12 cellular contexts compared by ENCODE assay signal in genomic region chr11:3989251-3989650, GRCh38.
DNase-seq lines count a peak whose midpoint lies in the region; ATAC-seq and TF ChIP-seq lines count a peak whose summit lies in the region.
"Had no signal": no experiment of that assay in that cellular context is flagged by ENCODE, and none has a peak within 500 bp of the region (broad histone marks: within the 10 kb centered on the region; RNA-seq: fewer than 3 reads in every experiment).

No MANE protein-coding gene starts in this region.

- H3K27me3 Mint-ChIP-seq in activated T-cell treated with anti-CD3 and anti-CD28 coated beads, Interleukin-2, amount 50 U/mL, for 72 hours (ENCODE audit: low read depth): no peaks in the 10 kb centered on the region
- H3K27me3 Mint-ChIP-seq in activated T-cell treated with anti-CD3 and anti-CD28 coated beads, Interleukin-2, amount 50 U/mL, for 4 hours (ENCODE audit: low read depth): no peaks in the 10 kb centered on the region

- H3K9me3 ChIP-seq in upper lobe of right lung: no peaks in the 10 kb centered on the region

- H3K9me3 Mint-ChIP-seq in activated T-cell treated with anti-CD3 and anti-CD28 coated beads, Interleukin-2, amount 50 U/mL, for 72 hours: peaks cover 1 to 5% of the 10 kb centered on the region in 2 donors
- H3K9me3 Mint-ChIP-seq in activated T-cell treated with anti-CD3 and anti-CD28 coated beads, Interleukin-2, amount 50 U/mL, for 4 hours: peaks cover 16% of the 10 kb centered on the region

- TF ChIP-seq CTCF in astrocyte of the cerebellum (IDR thresholded peaks at IDR 0.05; ENCODE audit: low read depth, low read length, missing control alignments) (no peak), upper lobe of right lung (IDR thresholded peaks at IDR 0.05) (no peak)

- ATAC-seq in activated T-cell treated with anti-CD3 and anti-CD28 coated beads, Interleukin-2, amount 50 U/mL, for 72 hours (replicated peaks in 1 of 2): no peak
- ATAC-seq in activated T-cell treated with anti-CD3 and anti-CD28 coated beads, Interleukin-2, amount 50 U/mL, for 4 hours: no peak
- no peak for ATAC-seq in upper lobe of right lung
- no peak for ATAC-seq in HG03520 (IDR thresholded peaks at IDR 0.05; ENCODE audit: unreplicated experiment)
- no peak for ATAC-seq in HG03139 (IDR thresholded peaks at IDR 0.05; ENCODE audit: unreplicated experiment)

- peaks cover 61% of the 10 kb centered on the region for H3K4me1 Mint-ChIP-seq in activated T-cell treated with anti-CD3 and anti-CD28 coated beads, Interleukin-2, amount 50 U/mL, for 72 hours (ENCODE audit: low read depth)
- H3K4me1 Mint-ChIP-seq in activated T-cell treated with anti-CD3 and anti-CD28 coated beads, Interleukin-2, amount 50 U/mL, for 4 hours (ENCODE audit: low read depth): peaks cover 68% of the 10 kb centered on the region

- in situ Hi-C loops in astrocyte of the cerebellum (cut with HindIII; ENCODE audit: low sequenced_read_pairs): no loop called here

- H3K36me3 ChIP-seq in upper lobe of right lung: no peaks in the 10 kb centered on the region

- H3K27ac Mint-ChIP-seq in activated T-cell treated with anti-CD3 and anti-CD28 coated beads, Interleukin-2, amount 50 U/mL, for 72 hours: no peak overlapping the region

- H3K4me3 Mint-ChIP-seq in activated T-cell treated with anti-CD3 and anti-CD28 coated beads, Interleukin-2, amount 50 U/mL, for 72 hours: peak overlapping the region; percentile 28 to 31
- no peak overlapping the region for H3K4me3 Mint-ChIP-seq in activated T-cell treated with anti-CD3 and anti-CD28 coated beads, Interleukin-2, amount 50 U/mL, for 4 hours

- peaks cover 9 to 24% of the 10 kb centered on the region in 2 donors for H3K36me3 Mint-ChIP-seq in activated T-cell treated with anti-CD3 and anti-CD28 coated beads, Interleukin-2, amount 50 U/mL, for 72 hours (ENCODE audit: insufficient read depth in 2 of 2)
- peaks cover 30% of the 10 kb centered on the region for H3K36me3 Mint-ChIP-seq in activated T-cell treated with anti-CD3 and anti-CD28 coated beads, Interleukin-2, amount 50 U/mL, for 4 hours (ENCODE audit: insufficient read depth)

- H3K27me3 ChIP-seq in upper lobe of right lung: no peaks in the 10 kb centered on the region

- H3K4me3 ChIP-seq in astrocyte of the cerebellum (ENCODE audit: low read depth, low read length) (peak overlapping the region; percentile 15), upper lobe of right lung (peak overlapping the region; percentile 4)

- intact Hi-C loops in upper lobe of right lung (cut with DNase I): no loop called here

- H3K4me1 ChIP-seq in upper lobe of right lung: peaks cover 9% of the 10 kb centered on the region

- DNase-seq in activated T-cell treated with anti-CD3 and anti-CD28 coated beads, Interleukin-2, amount 50 U/mL, for 72 hours: no peak
- no peak for DNase-seq in activated T-cell treated with anti-CD3 and anti-CD28 coated beads, Interleukin-2, amount 50 U/mL, for 4 hours
- DNase-seq in astrocyte of the cerebellum (ENCODE audit: low read depth) (no peak), left kidney (ENCODE audit: low read depth, low spot score) (peak; percentile 53), upper lobe of right lung (no peak), midbrain (lab: John Stamatoyannopoulos, UW) (no peak)
- DNase-seq: activated CD4-positive, alpha-beta T cell treated with anti-CD3 and anti-CD28 coated beads for 48 hours; effector CD8-positive, alpha-beta T cell; Kasumi-1; NCI-H2107 had no signal

- no peak overlapping the region for H3K27ac ChIP-seq in upper lobe of right lung
